In genomic region chr13:51618626-51619025, GRCh38 we compare ENCODE assay signal across 1 cellular context.
TF ChIP-seq lines count a peak whose summit lies in the region.

No MANE protein-coding gene starts in this region.

TF ChIP-seq in GM23338, 12 proteins besides CTCF, POLR2A, EP300 and RAD21 (continued from another document):
- TF ChIP-seq ZNF462 (CRISPR knock-in tag; IDR thresholded peaks at IDR 0.05) = no peak
